8 cellular contexts compared by ENCODE assay signal in genomic region chr7:74788369-74789150, GRCh38. TPM values are rescaled to one million over a fixed set of nuclear protein-coding genes. Genes with fewer than 3 reads are reported as not detected.
DNase-seq lines count a peak whose midpoint lies in the region; ATAC-seq and TF ChIP-seq lines count a peak whose summit lies in the region.
"Not testable (repeated sequence)": the region's sequence is repeated elsewhere in the genome, so short reads cannot be mapped to it uniquely, and the experiment has no call there.

No MANE protein-coding gene starts in this region.

- not testable (repeated sequence) for H3K36me3 Mint-ChIP-seq in T-helper 17 cell (ENCODE audit: low read depth)

- intact Hi-C loops in Right ventricle myocardium superior (cut with DNase I); posterior vena cava (cut with DNase I); transverse colon (cut with DNase I; ENCODE audit: low total_unique reads): not testable (repeated sequence)

- not testable (repeated sequence) for H3K27me3 ChIP-seq in transverse colon

- ATAC-seq in GM18867 (IDR thresholded peaks at IDR 0.05; ENCODE audit: unreplicated experiment) (peak; percentile 89), HG03060 (IDR thresholded peaks at IDR 0.05; ENCODE audit: low read depth, unreplicated experiment) (peak; percentile 62), T-helper 17 cell (peak; percentile 92), Right ventricle myocardium superior (ENCODE audit: poor library complexity) (peak; percentile 97)

- not testable (repeated sequence) for H3K27me3 Mint-ChIP-seq in T-helper 17 cell

- not testable (repeated sequence) for H3K9me3 ChIP-seq in T-helper 17 cell (ENCODE audit: control insufficient read depth, low read length, poor library complexity, severe bottlenecking); transverse colon

- TF ChIP-seq EP300 in transverse colon (IDR thresholded peaks at IDR 0.05; ENCODE audit: low read depth): not testable (repeated sequence)

- in situ Hi-C loops in transverse colon (cut with MboI; ENCODE audit: low pct_ligation_motif_present in 1 of 4, low pct_unique_long_range_greater_than_20kb in 1 of 4, low sequenced_read_pairs in 3 of 4): not testable (repeated sequence)

- H3K36me3 ChIP-seq in transverse colon: not testable (repeated sequence)

- not testable (repeated sequence) for TF ChIP-seq POLR2A in transverse colon (IDR thresholded peaks at IDR 0.05)

- peak overlapping the region in 2 of 4 donors; percentile 48 to 59 for H3K27ac ChIP-seq in transverse colon

- DNase-seq in NCI-H2081 (lab: John Stamatoyannopoulos, UW): peak; percentile 74 to 76
- DNase-seq in T-helper 17 cell: peak; percentile 87 to 97 (median 95)
- peak; percentile 80 for DNase-seq in activated naive CD8-positive, alpha-beta T cell treated with anti-CD3 and anti-CD28 coated beads, Interleukin-2, amount 50 U/mL, for 16 hours (ENCODE audit: low read depth, low spot score)
- peak; percentile 98 for DNase-seq in Right ventricle myocardium superior
- DNase-seq in posterior vena cava (ENCODE audit: low spot score): peak; percentile 98
- DNase-seq in transverse colon: peak; percentile 98

- H3K4me1 ChIP-seq in transverse colon: not testable (repeated sequence)

- WGBS in transverse colon (ENCODE audit: low coverage in 1 of 2), 2 donors: 0% methylated on average over 13 of the region's 82 CpGs; no CpG with 5 or more reads in 1 of the 2 donors

- H3K27ac Mint-ChIP-seq in T-helper 17 cell: not testable (repeated sequence)

- H3K4me3 Mint-ChIP-seq in T-helper 17 cell: peak overlapping the region; percentile 71

- H3K4me3 ChIP-seq in transverse colon: peak overlapping the region in 2 of 4 donors; percentile 19 to 46

- H3K4me1 Mint-ChIP-seq in T-helper 17 cell: not testable (repeated sequence)

- TF ChIP-seq CTCF in transverse colon (IDR thresholded peaks at IDR 0.05): peak in 1 of 5 experiments; percentile 5

RNA-seq across cellular contexts. Expression of gene NCF1, which starts 14.7 kb away (rescaled TPM):
- 10 to 100 TPM in 1 of 2 donors, 1 to 10 TPM in 1; 1.1 to 14.6 TPM for total RNA-seq in T-helper 17 cell
- 6.0 TPM for total RNA-seq in Right ventricle myocardium superior
- total RNA-seq in posterior vena cava: 1 to 10 TPM; 1.8 to 9.3 TPM
- 1 to 10 TPM in 3 of 4 donors, not detected in 1; 5.2 to 8.1 (median 6.6) TPM for total RNA-seq in transverse colon
